Comparison of ENCODE assay signal across 27 cellular contexts in the genomic region with DNA sequence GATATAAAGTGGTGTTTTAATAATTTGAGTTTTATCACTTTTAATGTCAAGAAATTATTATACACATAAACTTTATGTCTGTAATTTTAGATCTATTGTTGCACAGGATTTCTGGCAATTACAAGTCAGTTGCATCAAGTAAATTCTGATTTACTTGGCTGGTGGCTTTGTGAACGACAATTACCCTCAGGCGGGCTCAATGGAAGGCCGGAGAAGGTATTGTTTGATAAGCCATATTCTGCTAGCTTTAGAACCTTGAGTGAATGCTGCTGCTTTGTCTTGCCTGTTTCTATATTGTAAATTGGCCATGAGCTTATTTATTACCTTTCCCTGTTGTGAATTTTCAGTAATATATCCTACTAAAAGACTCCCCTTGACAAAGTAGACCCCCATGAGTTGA. TPM values are rescaled to one million over a fixed set of nuclear protein-coding genes. Genes with fewer than 3 reads are reported as not detected.
DNase-seq lines count a peak whose midpoint lies in the region; ATAC-seq and TF ChIP-seq lines count a peak whose summit lies in the region.
"Had no signal": no experiment of that assay in that cellular context is flagged by ENCODE, and none has a peak within 500 bp of the region (broad histone marks: within the 10 kb centered on the region; RNA-seq: fewer than 3 reads in every experiment).

No MANE protein-coding gene starts in this region.

- H3K9me3 Mint-ChIP-seq in CD4-positive, alpha-beta T cell: no peaks in the 10 kb centered on the region
- no peaks in the 10 kb centered on the region; the same call in 2 of the 3 replicates for H3K9me3 Mint-ChIP-seq in GM23338
- H3K9me3 Mint-ChIP-seq in naive thymus-derived CD4-positive, alpha-beta T cell: no peaks in the 10 kb centered on the region
- no peaks in the 10 kb centered on the region for H3K9me3 Mint-ChIP-seq in nephron progenitor cell
- H3K9me3 Mint-ChIP-seq: activated CD4-positive, alpha-beta memory T cell treated with anti-CD3 and anti-CD28 coated beads for 36 hours; activated naive CD4-positive, alpha-beta T cell treated with anti-CD3 and anti-CD28 coated beads, Interleukin-2, amount 10 ng/mL, durations not matched to agents 7 days and 5 days; CD4-positive, CD25-positive, alpha-beta regulatory T cell; effector memory CD8-positive, alpha-beta T cell; IgD-negative memory B cell; neural crest cell had no signal

- no peak for ATAC-seq in CD4-positive, alpha-beta T cell (ENCODE audit: poor library complexity)
- ATAC-seq in GM23338 (no peak), GM19035 (IDR thresholded peaks at IDR 0.05; ENCODE audit: unreplicated experiment) (no peak)
- no peak for ATAC-seq in naive thymus-derived CD4-positive, alpha-beta T cell
- ATAC-seq: effector memory CD8-positive, alpha-beta T cell; esophagus mucosa; mucosa of descending colon; right cardiac atrium; upper lobe of right lung had no signal

- peaks cover 10% of the 10 kb centered on the region for H3K4me1 ChIP-seq in GM23338 (ENCODE audit: insufficient read depth)
- H3K4me1 ChIP-seq in naive thymus-derived CD4-positive, alpha-beta T cell (ENCODE audit: control insufficient read depth in 2 of 2, insufficient read depth in 2 of 2, low read length in 2 of 2): peaks cover 38 to 41% of the 10 kb centered on the region in 2 donors

- peak overlapping the region; percentile 92 for H3K27ac Mint-ChIP-seq in CD4-positive, alpha-beta T cell
- H3K27ac Mint-ChIP-seq in GM23338 (no peak overlapping the region), nephron progenitor cell (no peak overlapping the region)
- H3K27ac Mint-ChIP-seq in naive thymus-derived CD4-positive, alpha-beta T cell: peak overlapping the region in 2 of 9 donors; percentile 74 to 97
- H3K27ac Mint-ChIP-seq: activated naive CD4-positive, alpha-beta T cell treated with anti-CD3 and anti-CD28 coated beads, Interleukin-2, amount 10 ng/mL, durations not matched to agents 7 days and 5 days had no signal

- H3K4me1 Mint-ChIP-seq in CD4-positive, alpha-beta T cell (ENCODE audit: low read depth): peaks cover 59% of the 10 kb centered on the region
- H3K4me1 Mint-ChIP-seq in GM23338 (peaks cover 29% of the 10 kb centered on the region), nephron progenitor cell (peaks cover 47% of the 10 kb centered on the region)
- peaks cover 42 to 59% (median 55%) of the 10 kb centered on the region in 7 donors for H3K4me1 Mint-ChIP-seq in naive thymus-derived CD4-positive, alpha-beta T cell

- no peak overlapping the region for H3K4me3 ChIP-seq in GM23338
- H3K4me3 ChIP-seq in SK-N-MC: no peak overlapping the region
- H3K4me3 ChIP-seq in naive thymus-derived CD4-positive, alpha-beta T cell (ENCODE audit: low read length): no peak overlapping the region
- H3K4me3 ChIP-seq: coronary artery, lung, mucosa of descending colon, suprapubic skin, upper lobe of right lung had no signal

- H3K27me3 Mint-ChIP-seq in CD4-positive, alpha-beta T cell: no peaks in the 10 kb centered on the region
- H3K27me3 Mint-ChIP-seq in GM23338 (ENCODE audit: insufficient read depth, low read depth, poor library complexity): peaks cover 5% of the 10 kb centered on the region
- H3K27me3 Mint-ChIP-seq in naive thymus-derived CD4-positive, alpha-beta T cell: no peaks in the 10 kb centered on the region
- no peaks in the 10 kb centered on the region for H3K27me3 Mint-ChIP-seq in nephron progenitor cell (ENCODE audit: low read depth, poor library complexity)
- H3K27me3 Mint-ChIP-seq: activated CD4-positive, alpha-beta memory T cell treated with anti-CD3 and anti-CD28 coated beads for 36 hours; activated naive CD4-positive, alpha-beta T cell treated with anti-CD3 and anti-CD28 coated beads, Interleukin-2, amount 10 ng/mL, durations not matched to agents 7 days and 5 days; CD4-positive, CD25-positive, alpha-beta regulatory T cell; effector memory CD8-positive, alpha-beta T cell; IgD-negative memory B cell had no signal

- TF ChIP-seq CTCF in CD4-positive, alpha-beta T cell (IDR thresholded peaks at IDR 0.05): no peak
- TF ChIP-seq CTCF in GM23338 (conservative IDR thresholded peaks at IDR 0.05; ENCODE audit: low read depth in 2 of 2) (no peak), nephron progenitor cell (IDR thresholded peaks at IDR 0.05) (no peak)

- H3K36me3 Mint-ChIP-seq in CD4-positive, alpha-beta T cell (ENCODE audit: low read depth): peaks cover 97% of the 10 kb centered on the region
- peaks cover 100% of the 10 kb centered on the region for H3K36me3 Mint-ChIP-seq in GM23338 (ENCODE audit: low read depth)
- peaks cover 9 to 55% (median 37%) of the 10 kb centered on the region in 5 donors for H3K36me3 Mint-ChIP-seq in naive thymus-derived CD4-positive, alpha-beta T cell
- H3K36me3 Mint-ChIP-seq in nephron progenitor cell (ENCODE audit: low read depth): peaks cover 67% of the 10 kb centered on the region

- peaks cover 75% of the 10 kb centered on the region for H3K36me3 ChIP-seq in GM23338 (ENCODE audit: insufficient read depth)
- peaks cover 99% of the 10 kb centered on the region for H3K36me3 ChIP-seq in SK-N-MC (ENCODE audit: insufficient read depth, low read length)
- H3K36me3 ChIP-seq in naive thymus-derived CD4-positive, alpha-beta T cell (ENCODE audit: control insufficient read depth in 2 of 3, insufficient read depth in 3 of 3, low read length in 3 of 3): peaks cover 13 to 73% (median 18%) of the 10 kb centered on the region in 3 experiments

- no peak for DNase-seq in CD4-positive, alpha-beta T cell
- DNase-seq in GM23338 (ENCODE audit: low spot score) (no peak), SK-N-MC (ENCODE audit: low read depth, low spot score) (no peak), nephron progenitor cell (no peak)
- no peak for DNase-seq in naive thymus-derived CD4-positive, alpha-beta T cell
- DNase-seq in effector CD8-positive, alpha-beta T cell (lab: John Stamatoyannopoulos, UW): no peak
- DNase-seq: activated CD4-positive, alpha-beta memory T cell treated with anti-CD3 and anti-CD28 coated beads for 36 hours; activated naive CD4-positive, alpha-beta T cell treated with anti-CD3 and anti-CD28 coated beads, Interleukin-2, amount 10 ng/mL, durations not matched to agents 7 days and 5 days; anterior cingulate cortex; CD4-positive, CD25-positive, alpha-beta regulatory T cell; effector memory CD8-positive, alpha-beta T cell; foreskin fibroblast; mucosa of descending colon; NCI-H1105 treated with DMSO at 0.1 percent for 48 hours; NCI-H2029; NCI-H69; right cardiac atrium; stimulated activated CD4-positive, alpha-beta T cell treated with anti-CD3 and anti-CD28 coated beads, Interleukin-2, amount 100 ng/mL, for 48 hours; upper lobe of right lung had no signal

- POLR2A ChIA-PET in CD4-positive, alpha-beta T cell (lab: Charles Lee): no interaction called here
- POLR2A ChIA-PET in naive thymus-derived CD4-positive, alpha-beta T cell (lab: Charles Lee): no interaction called here

- no peaks in the 10 kb centered on the region for H3K9me3 ChIP-seq in CD4-positive, alpha-beta T cell (ENCODE audit: control insufficient read depth, low read length)
- no peaks in the 10 kb centered on the region for H3K9me3 ChIP-seq in SK-N-MC (ENCODE audit: low read depth, low read length)
- no peaks in the 10 kb centered on the region for H3K9me3 ChIP-seq in naive thymus-derived CD4-positive, alpha-beta T cell (ENCODE audit: control insufficient read depth in 2 of 3, low read length in 3 of 3)
- H3K9me3 ChIP-seq: mucosa of descending colon, suprapubic skin, upper lobe of right lung had no signal

- H3K4me3 Mint-ChIP-seq in CD4-positive, alpha-beta T cell: no peak overlapping the region
- H3K4me3 Mint-ChIP-seq in GM23338 (no peak overlapping the region), nephron progenitor cell (no peak overlapping the region)
- H3K4me3 Mint-ChIP-seq in naive thymus-derived CD4-positive, alpha-beta T cell: no peak overlapping the region
- H3K4me3 Mint-ChIP-seq: activated naive CD4-positive, alpha-beta T cell treated with anti-CD3 and anti-CD28 coated beads, Interleukin-2, amount 10 ng/mL, durations not matched to agents 7 days and 5 days; neural crest cell had no signal

- intact Hi-C loops in CD4-positive, alpha-beta T cell (cut with DNase I, micrococcal nuclease): no loop called here
- intact Hi-C loops in naive thymus-derived CD4-positive, alpha-beta T cell (cut with micrococcal nuclease): no loop called here

- no peak overlapping the region for H3K27ac ChIP-seq in CD4-positive, alpha-beta T cell (ENCODE audit: low read depth, low read length)
- H3K27ac ChIP-seq in GM23338 (ENCODE audit: low read depth): peak overlapping the region; percentile 82; the same call in 1 of the 2 replicates
- peak overlapping the region; percentile 59 for H3K27ac ChIP-seq in SK-N-MC
- peak overlapping the region; percentile 1 for H3K27ac ChIP-seq in naive thymus-derived CD4-positive, alpha-beta T cell (ENCODE audit: low read depth, low read length)
- H3K27ac ChIP-seq: coronary artery, suprapubic skin, upper lobe of right lung had no signal

- H3K4me2 ChIP-seq in GM23338: no peak overlapping the region

- H2AFZ ChIP-seq in GM23338: no peak overlapping the region

- H3K27me3 ChIP-seq in CD4-positive, alpha-beta T cell (ENCODE audit: control insufficient read depth, insufficient read depth, low read length): no peaks in the 10 kb centered on the region
- no peaks in the 10 kb centered on the region for H3K27me3 ChIP-seq in GM23338 (ENCODE audit: insufficient read depth)
- H3K27me3 ChIP-seq in naive thymus-derived CD4-positive, alpha-beta T cell (ENCODE audit: control insufficient read depth in 2 of 2, insufficient read depth in 2 of 2, low read length in 2 of 2): no peaks in the 10 kb centered on the region
- H3K27me3 ChIP-seq: suprapubic skin, upper lobe of right lung had no signal

- H3K79me2 ChIP-seq in GM23338 (replicated peaks; ENCODE audit: insufficient read depth): peaks cover 60% of the 10 kb centered on the region

- no peak overlapping the region for H3K9ac ChIP-seq in SK-N-MC (ENCODE audit: insufficient read length)

- H3K9me2 ChIP-seq in GM23338 (ENCODE audit: insufficient read depth): no peaks in the 10 kb centered on the region

- peaks cover 54% of the 10 kb centered on the region for H3F3A ChIP-seq in GM23338 (replicated peaks; ENCODE audit: low read depth)

- CTCF ChIA-PET in CD4-positive, alpha-beta T cell (lab: Charles Lee): no interaction called here
- CTCF ChIA-PET in naive thymus-derived CD4-positive, alpha-beta T cell (lab: Charles Lee): no interaction called here

- H4K20me1 ChIP-seq in GM23338 (replicated peaks; ENCODE audit: insufficient read depth): peaks cover 68% of the 10 kb centered on the region

RNA-seq across cellular contexts. Expression of gene MSH4, which starts 4.6 kb away (rescaled TPM):
- under 1 TPM; 0.25 to 0.31 TPM for total RNA-seq in CD4-positive, alpha-beta T cell
- 0.24 and 0.97 TPM in 2 replicates for total RNA-seq in GM23338 (2014; rRNA removed; shearing (Covaris generic))
- 0.07 and 0.10 TPM in 2 replicates for polyA plus RNA-seq in GM23338 (2016; fragmentation: Nextera tagmentation; extraction: Ambion mirVana)
- 1 to 10 TPM in 1 of 5 experiments, under 1 TPM in 4; 0.42 to 1.1 (median 0.49) TPM for total RNA-seq in naive thymus-derived CD4-positive, alpha-beta T cell
- polyA plus RNA-seq in naive thymus-derived CD4-positive, alpha-beta T cell: not detected
- total RNA-seq: H4 had no signal
- polyA plus RNA-seq: CD4-positive, CD25-positive, alpha-beta regulatory T cell had no signal

RNA-seq across cellular contexts. Expression of gene RABGGTB, which starts 6.0 kb away (rescaled TPM):
- total RNA-seq in CD4-positive, alpha-beta T cell: 100 to 1,000 TPM; 199 to 200 TPM
- total RNA-seq in GM23338 (2014; rRNA removed; shearing (Covaris generic)): 136 and 162 TPM in 2 replicates
- 75.7 and 77.1 TPM in 2 replicates for polyA plus RNA-seq in GM23338 (2016; fragmentation: Nextera tagmentation; extraction: Ambion mirVana)
- total RNA-seq in naive thymus-derived CD4-positive, alpha-beta T cell: 100 to 1,000 TPM in 3 of 5 experiments, 10 to 100 TPM in 2; 89.7 to 140 (median 101) TPM
- 10 to 100 TPM; 10.1 to 12.1 TPM for polyA plus RNA-seq in naive thymus-derived CD4-positive, alpha-beta T cell
